In the genomic region with DNA sequence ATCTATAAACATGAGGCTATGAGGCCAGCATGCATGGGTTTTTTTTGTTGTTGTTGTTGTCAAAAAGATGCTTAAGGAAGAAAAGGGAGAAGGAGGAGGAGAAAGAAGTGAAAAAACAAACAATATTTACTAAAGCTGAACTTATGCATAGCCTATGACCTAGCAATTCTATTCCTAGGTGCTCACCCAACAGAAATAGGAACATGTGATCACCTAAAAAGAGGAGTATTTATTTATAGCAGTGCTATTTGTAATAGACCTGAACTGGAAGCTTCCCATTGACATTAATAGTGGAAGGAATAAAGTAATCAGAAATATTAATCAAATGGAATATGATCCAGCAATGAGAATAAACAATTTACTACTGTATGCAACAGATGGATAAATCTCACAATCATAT, we compare ENCODE assay signal across 28 cellular contexts.
"Had no signal": no experiment of that assay in that cellular context is flagged by ENCODE, and none has a peak within 500 bp of the region (broad histone marks: within the 10 kb centered on the region; RNA-seq: fewer than 3 reads in every experiment).

No MANE protein-coding gene starts in this region.

- DNase-seq: activated B cell treated with CpG ODN at 0.5 μM for 24 hours; activated CD4-positive, alpha-beta memory T cell treated with anti-CD3 and anti-CD28 coated beads for 36 hours; activated CD4-positive, alpha-beta T cell treated with anti-CD3 and anti-CD28 coated beads for 4 hours; activated CD4-positive, alpha-beta T cell treated with anti-CD3 and anti-CD28 coated beads, Interleukin-2, amount 50 U/mL, for 1 hour; activated CD4-positive, CD25-positive, alpha-beta regulatory T cell treated with anti-CD3 and anti-CD28 coated beads, Interleukin-2, amount 50 U/mL, for 72 hours; activated CD8-positive, alpha-beta memory T cell treated with anti-CD3 and anti-CD28 coated beads, Interleukin-2, amount 50 U/mL, for 48 hours; activated effector memory CD4-positive, alpha-beta T cell treated with Interleukin-2 at 50 U/mL for 16 hours; activated naive CD4-positive, alpha-beta T cell treated with anti-CD3 and anti-CD28 coated beads, Interleukin-2, amount 10 ng/mL, durations not matched to agents 7 days and 5 days; activated naive CD8-positive, alpha-beta T cell treated with anti-CD3 and anti-CD28 coated beads, Interleukin-2, amount 50 U/mL, for 24 hours; activated T-cell treated with anti-CD3 and anti-CD28 coated beads, Interleukin-2, amount 50 U/mL, for 48 hours; anterior cingulate cortex; NCI-H1048; NCI-H1105 treated with DMSO at 0.1 percent for 48 hours; NCI-H1436; NCI-H1694; NCI-H1930; NCI-H2081 treated with DMSO at 0.1 percent for 48 hours; NCI-H226; NCI-H446 treated with DMSO at 0.1 percent for 48 hours; NCI-H524; RPMI8226; SW 1271; T-helper 1 cell; T-helper 2 cell; T-helper 9 cell had no signal

- ATAC-seq: activated naive CD8-positive, alpha-beta T cell treated with anti-CD3 and anti-CD28 coated beads, Interleukin-2, amount 50 U/mL, for 24 hours; K562; Panc1 had no signal

- H3K27ac ChIP-seq: VCaP had no signal

- H3K4me3 ChIP-seq: K562 had no signal
